ENCODE assay signal across 8 cellular contexts in genomic region chr3:130893240-130894129, GRCh38. TPM values are rescaled to one million over a fixed set of nuclear protein-coding genes. Genes with fewer than 3 reads are reported as not detected.
DNase-seq lines count a peak whose midpoint lies in the region; ATAC-seq lines count a peak whose summit lies in the region.

Gene ATP2C1, plus strand, starts transcription at chr3:130894084. Its CDS starts 686 bp downstream, at chr3:130894770.

- H3K9me3 Mint-ChIP-seq in effector memory CD8-positive, alpha-beta T cell, result no peaks in the 10 kb centered on the region
- no peaks in the 10 kb centered on the region for H3K9me3 Mint-ChIP-seq in memory B cell

- ATAC-seq in GM21360 (IDR thresholded peaks at IDR 0.05; ENCODE audit: unreplicated experiment) (peak; percentile 91), memory B cell (ENCODE audit: low read depth) (peak; percentile 86)
- ATAC-seq in effector memory CD8-positive, alpha-beta T cell (replicated peaks), result peak; percentile 83

- H3K27ac Mint-ChIP-seq in effector memory CD8-positive, alpha-beta T cell, result peak within 1 kb of the TSS; percentile 99
- H3K27ac Mint-ChIP-seq in memory B cell, result peak within 1 kb of the TSS; percentile 98

- DNase-seq in COLO829 (ENCODE audit: low spot score) (peak; percentile 97), HT1080 (ENCODE audit: low read depth) (peak; percentile 96), NOMO-1 (lab: John Stamatoyannopoulos, UW; ENCODE audit: unreplicated experiment in 2 of 2) (peak; percentile 98), memory B cell (ENCODE audit: low spot score in 2 of 2) (peak; percentile 87 to 91)
- peak; percentile 77 to 82 for DNase-seq in activated CD8-positive, alpha-beta memory T cell treated with anti-CD3 and anti-CD28 coated beads for 4 hours (ENCODE audit: low read depth in 2 of 2)
- DNase-seq in effector memory CD8-positive, alpha-beta T cell, result peak; percentile 86 to 89 (median 89)
- peak; percentile 80 for DNase-seq in stimulated activated CD8-positive, alpha-beta memory T cell treated with anti-CD3 and anti-CD28 coated beads, Interleukin-12 subunit alpha, Interleukin-12 subunit beta, amount 100 ng/mL, for 24 hours (ENCODE audit: extremely low read depth)

- peaks cover 20 to 39% of the 10 kb centered on the region in 2 donors for H3K4me1 Mint-ChIP-seq in effector memory CD8-positive, alpha-beta T cell (ENCODE audit: low read depth in 2 of 2)
- peaks cover 22% of the 10 kb centered on the region for H3K4me1 Mint-ChIP-seq in memory B cell

- peaks cover 19% of the 10 kb centered on the region for H3K36me3 Mint-ChIP-seq in effector memory CD8-positive, alpha-beta T cell (ENCODE audit: insufficient read depth)
- peaks cover 2% of the 10 kb centered on the region for H3K36me3 Mint-ChIP-seq in memory B cell

- peak within 1 kb of the TSS; percentile 94 for H3K4me3 Mint-ChIP-seq in effector memory CD8-positive, alpha-beta T cell
- H3K4me3 Mint-ChIP-seq in memory B cell, result peak within 1 kb of the TSS; percentile 98

- H3K27me3 Mint-ChIP-seq in effector memory CD8-positive, alpha-beta T cell, result peaks cover 0 to 2% of the 10 kb centered on the region in 2 donors
- H3K27me3 Mint-ChIP-seq in memory B cell, result peaks cover 2% of the 10 kb centered on the region

RNA-seq across cellular contexts. Expression of gene ATP2C1, which starts in this region (rescaled TPM):
- 56.9 and 84.4 TPM in 2 replicates for total RNA-seq in HT1080 (2014; rRNA removed; shearing (Covaris generic))
- polyA plus RNA-seq in HT1080 (2015; cell fraction: cytosol; rRNA removed), result 84.1 and 99.0 TPM in 2 replicates
- 152 and 203 TPM in 2 replicates for polyA plus RNA-seq in HT1080 (2015; cell fraction: nucleus; rRNA removed)

Comparison
In these comparisons a context has a peak if more than half of its experiments do, and no peak if none do; other contexts are left out.
1. Peak in every context shown above with its lines: DNase-seq and ATAC-seq.